In the genomic region with DNA sequence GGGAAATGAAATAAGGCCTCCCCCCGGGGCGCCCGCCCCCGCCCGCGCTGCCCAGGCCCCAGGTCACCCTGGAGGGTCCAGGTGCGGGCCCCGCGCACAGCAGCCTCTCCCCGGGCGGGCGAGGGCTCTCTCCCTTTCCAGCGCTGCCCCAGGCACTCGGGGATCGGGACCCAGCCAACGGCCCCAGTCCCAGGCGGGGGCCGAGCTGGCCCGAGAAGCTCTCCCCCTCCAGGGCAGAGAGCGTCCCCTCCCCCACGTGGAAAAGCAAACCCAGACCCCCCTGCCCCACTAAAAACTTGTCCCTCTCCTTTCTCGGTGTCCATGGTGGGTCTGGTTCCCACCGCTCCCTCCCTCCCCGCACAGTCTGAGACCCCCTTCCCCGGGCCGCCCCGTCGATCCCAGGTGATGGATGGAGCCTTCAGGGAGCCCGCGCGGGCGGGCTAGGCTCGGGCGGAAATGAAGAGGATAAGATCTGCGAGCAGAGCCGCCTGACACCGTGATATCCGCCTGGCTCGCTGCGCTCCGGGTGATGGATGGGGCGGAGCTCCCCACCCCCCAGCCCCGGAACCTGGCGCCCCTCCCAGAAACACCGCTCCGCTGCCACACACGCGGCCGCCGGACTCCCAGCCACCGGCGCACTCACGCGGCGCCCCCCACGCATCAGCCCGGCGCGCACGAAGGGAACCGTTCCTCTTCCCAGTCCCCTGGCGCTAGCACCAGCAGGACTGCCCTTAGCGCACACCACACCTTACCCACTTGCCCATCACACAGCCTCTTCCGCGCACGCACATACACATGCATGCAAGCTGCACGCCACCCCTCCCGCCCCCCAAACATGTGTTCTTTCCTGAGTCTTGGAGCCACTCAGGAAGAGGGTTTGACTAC, we compare ENCODE assay signal across 8 cellular contexts.
DNase-seq lines count a peak whose midpoint lies in the region; ATAC-seq and TF ChIP-seq lines count a peak whose summit lies in the region.

No MANE protein-coding gene starts in this region.

- POLR2A ChIA-PET in BJ (lab: Charles Lee): no interaction called here
- POLR2A ChIA-PET in naive thymus-derived CD4-positive, alpha-beta T cell (lab: Charles Lee): interaction anchor here (0.6 to 3.4 kb wide), 9 partner anchors 10 to 978 kb away, joined by 3 to 28 read pairs (median 5); partner anchors contain the start of genes ZBTB34 and ZBTB43

- H3K27ac ChIP-seq in naive thymus-derived CD4-positive, alpha-beta T cell (ENCODE audit: low read depth, low read length): peak overlapping the region; percentile 90

- no peaks in the 10 kb centered on the region for H3K9me2 ChIP-seq in Loucy (replicated peaks; ENCODE audit: low read depth, low read length)

- intact Hi-C loops in naive thymus-derived CD4-positive, alpha-beta T cell (cut with micrococcal nuclease): loop anchor here (1.0 to 10.0 kb wide), 9 partner anchors 17 to 502 kb away; partner anchors contain the start of genes RALGPS1 (in 1 of the 2), ZBTB34 (in 1 of the 2) and ZBTB43 (in 1 of the 2)

- peak overlapping the region; percentile 73 for H2AFZ ChIP-seq in Loucy (ENCODE audit: low read length)

- H4K20me1 ChIP-seq in Loucy (ENCODE audit: insufficient read depth, low read length, poor library complexity, severe bottlenecking): no peaks in the 10 kb centered on the region

- no peaks in the 10 kb centered on the region; the same call in 1 of the 2 replicates for H3K79me2 ChIP-seq in Loucy (ENCODE audit: insufficient read depth, low read length)

- H3K36me3 ChIP-seq in BJ (ENCODE audit: control insufficient read depth, insufficient read depth, low read length) (no peaks in the 10 kb centered on the region), Loucy (ENCODE audit: insufficient read depth, low read length) (no peaks in the 10 kb centered on the region)
- peaks cover 0 to 6% (median 0%) of the 10 kb centered on the region in 3 experiments for H3K36me3 ChIP-seq in naive thymus-derived CD4-positive, alpha-beta T cell (ENCODE audit: control insufficient read depth in 2 of 3, insufficient read depth in 3 of 3, low read length in 3 of 3)

- H3K27me3 ChIP-seq in BJ (ENCODE audit: control insufficient read depth, insufficient read depth, low read length) (peaks cover 8% of the 10 kb centered on the region), Loucy (ENCODE audit: insufficient read depth, low read length, poor library complexity, severe bottlenecking) (no peaks in the 10 kb centered on the region)
- no peaks in the 10 kb centered on the region for H3K27me3 ChIP-seq in naive thymus-derived CD4-positive, alpha-beta T cell (ENCODE audit: control insufficient read depth in 2 of 2, insufficient read depth in 2 of 2, low read length in 2 of 2)

- H3K4me3 Mint-ChIP-seq in naive thymus-derived CD4-positive, alpha-beta T cell: peak overlapping the region; percentile 74 to 96 (median 88)
- peak overlapping the region; percentile 82 for H3K4me3 Mint-ChIP-seq in stimulated activated naive CD8-positive, alpha-beta T cell treated with anti-CD3 and anti-CD28 coated beads, Interleukin-15, Interleukin-2, amounts not matched to agents 100 ng/mL and 50 ng/mL, for 24 hours

- peaks cover 4% of the 10 kb centered on the region; the same call in 1 of the 2 replicates for H3F3A ChIP-seq in Loucy (ENCODE audit: low read depth)

- CTCF ChIA-PET in BJ (lab: Yijun Ruan, JAX): interaction anchor here (0.5 to 2.4 kb wide), 3 partner anchors 17 to 593 kb away, joined by 3 to 14 read pairs (median 3); no protein-coding TSS in a partner anchor
- CTCF ChIA-PET in naive thymus-derived CD4-positive, alpha-beta T cell (lab: Charles Lee): interaction anchor here (1.0 to 3.8 kb wide), 2 partner anchors 17 to 20 kb away, joined by 3 to 13 read pairs; no protein-coding TSS in a partner anchor

- peaks cover 0 to 15% (median 0%) of the 10 kb centered on the region in 5 donors for H3K27me3 Mint-ChIP-seq in naive thymus-derived CD4-positive, alpha-beta T cell
- no peaks in the 10 kb centered on the region for H3K27me3 Mint-ChIP-seq in stimulated activated naive CD8-positive, alpha-beta T cell treated with anti-CD3 and anti-CD28 coated beads, Interleukin-15, Interleukin-2, amounts not matched to agents 100 ng/mL and 50 ng/mL, for 24 hours

- peak; percentile 30 for ATAC-seq in GM19372 (IDR thresholded peaks at IDR 0.05; ENCODE audit: low read depth, unreplicated experiment)
- peak; percentile 69 for ATAC-seq in naive thymus-derived CD4-positive, alpha-beta T cell

- no peak for DNase-seq in BJ (ENCODE audit: low read depth)
- DNase-seq in activated CD4-positive, alpha-beta T cell treated with anti-CD3 and anti-CD28 coated beads, Interleukin-2, amount 50 U/mL, for 24 hours (ENCODE audit: low read depth in 1 of 2, low spot score in 1 of 2): peak; percentile 52 to 63
- DNase-seq in effector CD4-positive, alpha-beta T cell: peak; percentile 63
- DNase-seq in naive thymus-derived CD4-positive, alpha-beta T cell: peak in 8 of 9 donors; percentile 67 to 79 (median 74)
- no peak for DNase-seq in NCI-H446 (lab: John Stamatoyannopoulos, UW)

- peaks cover 0 to 2% (median 0%) of the 10 kb centered on the region in 11 donors for H3K9me3 Mint-ChIP-seq in naive thymus-derived CD4-positive, alpha-beta T cell
- H3K9me3 Mint-ChIP-seq in stimulated activated naive CD8-positive, alpha-beta T cell treated with anti-CD3 and anti-CD28 coated beads, Interleukin-15, Interleukin-2, amounts not matched to agents 100 ng/mL and 50 ng/mL, for 24 hours: no peaks in the 10 kb centered on the region

- H3K27ac Mint-ChIP-seq in naive thymus-derived CD4-positive, alpha-beta T cell: peak overlapping the region; percentile 78 to 97 (median 92)
- H3K27ac Mint-ChIP-seq in stimulated activated naive CD8-positive, alpha-beta T cell treated with anti-CD3 and anti-CD28 coated beads, Interleukin-15, Interleukin-2, amounts not matched to agents 100 ng/mL and 50 ng/mL, for 24 hours: peak overlapping the region; percentile 84

- TF ChIP-seq CTCF in BJ (IDR thresholded peaks at IDR 0.05; ENCODE audit: insufficient read depth, low read depth, low read length): no peak
- no peak for TF ChIP-seq CTCF in Loucy (conservative IDR thresholded peaks at IDR 0.05; ENCODE audit: low read length)

- peak overlapping the region; percentile 98 for H3K9ac ChIP-seq in Loucy (ENCODE audit: low read depth, low read length, poor library complexity, severe bottlenecking)

- H3K4me1 Mint-ChIP-seq in naive thymus-derived CD4-positive, alpha-beta T cell: peaks cover 38 to 49% (median 45%) of the 10 kb centered on the region in 7 donors
- H3K4me1 Mint-ChIP-seq in stimulated activated naive CD8-positive, alpha-beta T cell treated with anti-CD3 and anti-CD28 coated beads, Interleukin-15, Interleukin-2, amounts not matched to agents 100 ng/mL and 50 ng/mL, for 24 hours (ENCODE audit: low read depth): peaks cover 45% of the 10 kb centered on the region

- H3K36me3 Mint-ChIP-seq in naive thymus-derived CD4-positive, alpha-beta T cell: no peaks in the 10 kb centered on the region
- no peaks in the 10 kb centered on the region for H3K36me3 Mint-ChIP-seq in stimulated activated naive CD8-positive, alpha-beta T cell treated with anti-CD3 and anti-CD28 coated beads, Interleukin-15, Interleukin-2, amounts not matched to agents 100 ng/mL and 50 ng/mL, for 24 hours (ENCODE audit: low read depth)

- no peaks in the 10 kb centered on the region for H3K9me3 ChIP-seq in Loucy (ENCODE audit: insufficient read depth, low read depth, low read length)
- H3K9me3 ChIP-seq in naive thymus-derived CD4-positive, alpha-beta T cell (ENCODE audit: control insufficient read depth in 2 of 3, low read length in 3 of 3): no peaks in the 10 kb centered on the region

- peaks cover 44% of the 10 kb centered on the region for H3K4me1 ChIP-seq in Loucy (ENCODE audit: insufficient read depth, low read length, poor library complexity, severe bottlenecking)
- H3K4me1 ChIP-seq in naive thymus-derived CD4-positive, alpha-beta T cell (ENCODE audit: control insufficient read depth in 2 of 2, insufficient read depth in 2 of 2, low read length in 2 of 2): peaks cover 31 to 44% of the 10 kb centered on the region in 2 donors

- peak overlapping the region; percentile 93 for H3K4me2 ChIP-seq in Loucy (ENCODE audit: low read depth, low read length, poor library complexity, severe bottlenecking)

- H3K4me3 ChIP-seq in BJ (ENCODE audit: low read depth, low read length) (peak overlapping the region; percentile 53), Loucy (ENCODE audit: low read length, poor library complexity, severe bottlenecking) (peak overlapping the region; percentile 84)
- peak overlapping the region; percentile 84 for H3K4me3 ChIP-seq in naive thymus-derived CD4-positive, alpha-beta T cell (ENCODE audit: low read length)

Comparison
In these comparisons a context has a peak if more than half of its experiments do, and no peak if none do; other contexts are left out.
1. DNase-seq: peak in activated CD4-positive, alpha-beta T cell treated with anti-CD3 and anti-CD28 coated beads, Interleukin-2, amount 50 U/mL, for 24 hours (2 of 2), effector CD4-positive, alpha-beta T cell (single experiment) and naive thymus-derived CD4-positive, alpha-beta T cell (8 of 9); none in BJ (single experiment) and NCI-H446 (0 of 2).
2. Peak in every context shown above with its lines, with median percentiles within 50 percentile points of each other: H3K4me3 ChIP-seq.